ENCODE assay signal across 8 cellular contexts in genomic region chr1:36463773-36464604, GRCh38. TPM values are rescaled to one million over a fixed set of nuclear protein-coding genes. Genes with fewer than 3 reads are reported as not detected.
DNase-seq lines count a peak whose midpoint lies in the region; ATAC-seq, FAIRE-seq and TF ChIP-seq lines count a peak whose summit lies in the region.

MRPS15 (minus strand) TSS chr1:36464384; CDS start chr1:36464275, 109 bp downstream.

- H3K27ac Mint-ChIP-seq in T-cell, result peak within 1 kb of the TSS; percentile 88 to 97

- peak; percentile 99 for FAIRE-seq in GM12891 (lab: Jason Lieb, UNC)

- TF ChIP-seq CTCF in adrenal gland (IDR thresholded peaks at IDR 0.05) (no peak), heart left ventricle (IDR thresholded peaks at IDR 0.05) (no peak), upper lobe of left lung (IDR thresholded peaks at IDR 0.05) (no peak)

- H3K36me3 ChIP-seq in adrenal gland (replicated peaks in 1 of 2) (peaks cover 0 to 28% of the 10 kb centered on the region in 2 donors), heart left ventricle (peaks cover 0 to 37% (median 29%) of the 10 kb centered on the region in 9 donors), upper lobe of left lung (peaks cover 4 to 46% (median 27%) of the 10 kb centered on the region in 4 donors)

- peak; percentile 87 for DNase-seq in GM12891 (ENCODE audit: insufficient read length, low spot score)
- peak; percentile 74 for DNase-seq in NCI-H1436 treated with DMSO at 0.1 percent for 48 hours (lab: John Stamatoyannopoulos, UW)
- DNase-seq in T-cell, result peak; percentile 86 to 97 (median 94)
- DNase-seq in adrenal gland, result peak; percentile 96 to 99 (median 98)
- DNase-seq in heart left ventricle, result peak; percentile 95 to 97 (median 96)
- DNase-seq in posterior cingulate gyrus, result peak; percentile 95 to 99 (median 98)
- peak; percentile 95 to 99 for DNase-seq in upper lobe of left lung

- no peaks in the 10 kb centered on the region for H3K27me3 Mint-ChIP-seq in T-cell

- no peaks in the 10 kb centered on the region for H3K9me3 Mint-ChIP-seq in T-cell

- peak in 1 of 4 donors; percentile 79 for TF ChIP-seq EP300 in upper lobe of left lung (IDR thresholded peaks at IDR 0.05)

- peak within 1 kb of the TSS; percentile 63 to 94 (median 80) for H3K4me3 ChIP-seq in adrenal gland
- H3K4me3 ChIP-seq in heart left ventricle, result peak within 1 kb of the TSS; percentile 63 to 100 (median 90)
- peak within 1 kb of the TSS; percentile 64 to 99 (median 93) for H3K4me3 ChIP-seq in upper lobe of left lung

- H3K4me3 Mint-ChIP-seq in T-cell, result peak within 1 kb of the TSS; percentile 95 to 100 (median 99)

- H3K9me3 ChIP-seq in adrenal gland (replicated peaks in 1 of 3) (no peaks in the 10 kb centered on the region), heart left ventricle (no peaks in the 10 kb centered on the region), upper lobe of left lung (no peaks in the 10 kb centered on the region)

- ATAC-seq in HG02840 (IDR thresholded peaks at IDR 0.05; ENCODE audit: low FRiP score, unreplicated experiment) (peak; percentile 80), T-cell (replicated peaks in 1 of 4) (peak; percentile 97 to 98 (median 98)), heart left ventricle (peak; percentile 96 to 98 (median 97)), upper lobe of left lung (ENCODE audit: low FRiP score in 2 of 2) (peak; percentile 96 to 98)

- 0 to 1% (median 0%) methylated on average over 45 to 66 of the region's 66 CpGs for WGBS in adrenal gland, 4 donors
- WGBS in heart left ventricle, 4 donors, result 0% methylated on average over 46 to 66 of the region's 66 CpGs
- 1% methylated on average over 43 to 55 of the region's 66 CpGs for WGBS in upper lobe of left lung, 2 donors

- peaks cover 33 to 37% (median 35%) of the 10 kb centered on the region in 3 donors for H3K4me1 Mint-ChIP-seq in T-cell

- peak within 1 kb of the TSS; percentile 28 to 96 (median 84) for H3K27ac ChIP-seq in adrenal gland
- peak within 1 kb of the TSS; percentile 51 to 95 (median 88) for H3K27ac ChIP-seq in heart left ventricle
- peak within 1 kb of the TSS; percentile 92 to 95 (median 94) for H3K27ac ChIP-seq in upper lobe of left lung

- POLR2A ChIA-PET in T-cell (lab: Charles Lee), result interaction anchor here (0.6 to 1.0 kb wide), 3 partner anchors 13 to 1578 kb away, joined by 3 to 8 read pairs (median 4); partner anchors contain the start of gene OSCP1 (in 2 of the 2)

- CTCF ChIA-PET in T-cell (lab: Charles Lee), result interaction anchor here in 1 of 2 donors (0.6 to 1.0 kb wide), 3 partner anchors 14 to 91 kb away, joined by 3 to 4 read pairs (median 3); partner anchors contain the start of gene OSCP1

- H3K27me3 ChIP-seq in adrenal gland (no peaks in the 10 kb centered on the region), heart left ventricle (no peaks in the 10 kb centered on the region), upper lobe of left lung (no peaks in the 10 kb centered on the region)

- intact Hi-C loops in adrenal gland (cut with DNase I), result no loop called here
- intact Hi-C loops in heart left ventricle (cut with DNase I), result loop anchor here in 1 of 10 donors (1.0 kb wide), 1 partner anchor 14 kb away; the partner anchor contains the start of gene OSCP1
- intact Hi-C loops in posterior cingulate gyrus (cut with DNase I), result loop anchor here (2.0 kb wide), 1 partner anchor 13 kb away; the partner anchor contains the start of gene OSCP1

- H3K4me1 ChIP-seq in adrenal gland (replicated peaks in 1 of 2) (peaks cover 9 to 10% of the 10 kb centered on the region in 2 donors), heart left ventricle (peaks cover 4 to 25% (median 16%) of the 10 kb centered on the region in 12 donors), upper lobe of left lung (peaks cover 21 to 40% (median 24%) of the 10 kb centered on the region in 4 donors)

- TF ChIP-seq POLR2A in GM12891 (IDR thresholded peaks at IDR 0.05; ENCODE audit: low read depth, low read length) (peak; percentile 87), adrenal gland (IDR thresholded peaks at IDR 0.05) (peak in 1 of 2 donors; percentile 63), heart left ventricle (IDR thresholded peaks at IDR 0.05) (peak in 1 of 2 donors; percentile 67), upper lobe of left lung (IDR thresholded peaks at IDR 0.05) (peak; percentile 37 to 88 (median 77))

- peaks cover 12% of the 10 kb centered on the region for H3K36me3 Mint-ChIP-seq in T-cell

TF ChIP-seq in GM12891, 5 proteins besides CTCF, POLR2A, EP300 and RAD21:
- peak; percentile 96 for TF ChIP-seq POLR2AphosphoS5 (IDR thresholded peaks at IDR 0.05; ENCODE audit: low read depth, low read length)
- TF ChIP-seq SPI1 (IDR thresholded peaks at IDR 0.05; ENCODE audit: low read depth, low read length), result no peak
- TF ChIP-seq PAX5 (IDR thresholded peaks at IDR 0.05; ENCODE audit: insufficient read depth, low read length, severe bottlenecking), result peak; percentile 20
- TF ChIP-seq TAF1 (IDR thresholded peaks at IDR 0.05; ENCODE audit: low read depth, low read length), result peak; percentile 86
- peak; percentile 87 for TF ChIP-seq POU2F2 (IDR thresholded peaks at IDR 0.05; ENCODE audit: low read depth, low read length)

RNA-seq across cellular contexts. Expression of gene MRPS15, which starts in this region (rescaled TPM):
- polyA plus RNA-seq in GM12891 (2012; ENCODE audit: low read depth, missing spikeins), result 98.8 TPM
- total RNA-seq in T-cell (10 to 100 TPM; 25.7 to 37.3 (median 34.9) TPM), adrenal gland (100 to 1,000 TPM in 1 of 8 donors, 10 to 100 TPM in 7; 49.8 to 116 (median 68.8) TPM), heart left ventricle (100 to 1,000 TPM in 5 of 9 donors, 10 to 100 TPM in 4; 83.5 to 137 (median 108) TPM), upper lobe of left lung (10 to 100 TPM; 43.0 to 83.6 (median 66.1) TPM)
- polyA plus RNA-seq in adrenal gland (100 to 1,000 TPM; 156 to 287 (median 256) TPM), heart left ventricle (100 to 1,000 TPM; 130 to 396 TPM)

Comparison
In these comparisons a context has a peak if more than half of its experiments do, and no peak if none do; other contexts are left out.
1. Peak in every context shown above with its lines: DNase-seq, ATAC-seq, H3K4me3 ChIP-seq and H3K27ac ChIP-seq.